ENCODE assay signal across 14 cellular contexts in genomic region chr20:10635476-10636208, GRCh38. TPM values are rescaled to one million over a fixed set of nuclear protein-coding genes. Genes with fewer than 3 reads are reported as not detected.
A peak's percentile ranks its signal among the peaks of the same experiment; 100 is the strongest.
DNase-seq lines count a peak whose midpoint lies in the region; ATAC-seq and TF ChIP-seq lines count a peak whose summit lies in the region.
"Had no signal": no experiment of that assay in that cellular context is flagged by ENCODE, and none has a peak within 500 bp of the region (broad histone marks: within the 10 kb centered on the region; RNA-seq: fewer than 3 reads in every experiment).

No MANE protein-coding gene starts in this region.

- H3K4me3 Mint-ChIP-seq in activated CD4-positive, alpha-beta memory T cell treated with anti-CD3 and anti-CD28 coated beads, Interleukin-2, amount 10 ng/mL, durations not matched to agents 7 days and 5 days = no peak overlapping the region
- H3K4me3 Mint-ChIP-seq: activated CD4-positive, alpha-beta memory T cell treated with anti-CD3 and anti-CD28 coated beads for 36 hours; CD4-positive, alpha-beta memory T cell had no signal

- H3K27ac ChIP-seq in PC-3 (ENCODE audit: low read length) = peak overlapping the region; percentile 53
- peak overlapping the region; percentile 54 for H3K27ac ChIP-seq in muscle layer of colon (ENCODE audit: low read depth, low read length)
- peak overlapping the region; percentile 19 to 86 (median 57) for H3K27ac ChIP-seq in tibial nerve

- 86 to 89% methylated on average over 5 of the region's 5 CpGs for WGBS in tibial nerve, 2 donors

- no peak overlapping the region for H2AFZ ChIP-seq in PC-3 (ENCODE audit: low read length)

- no peak for ATAC-seq in PC-3

- DNase-seq in PC-3 (no peak), choroid plexus epithelial cell (ENCODE audit: low read depth) (peak; percentile 55), tibial nerve (ENCODE audit: low spot score in 2 of 2) (no peak), NCI-H69 (lab: John Stamatoyannopoulos, UW) (no peak), hepatic stellate cell (ENCODE audit: low spot score) (no peak)
- no peak for DNase-seq in activated CD4-positive, alpha-beta memory T cell treated with anti-CD3 and anti-CD28 coated beads, Interleukin-2, amount 10 ng/mL, durations not matched to agents 7 days and 5 days
- DNase-seq: activated CD4-positive, alpha-beta memory T cell treated with anti-CD3 and anti-CD28 coated beads for 36 hours; activated effector memory CD4-positive, alpha-beta T cell treated with Interleukin-2 at 50 U/mL for 16 hours; CD4-positive, alpha-beta memory T cell; GDM1; mesendoderm; NCI-H510A; stimulated activated CD4-positive, alpha-beta T cell treated with anti-CD3 and anti-CD28 coated beads, Interleukin-2, amount 100 ng/mL, for 24 hours had no signal

- no peaks in the 10 kb centered on the region for H3K27me3 Mint-ChIP-seq in activated CD4-positive, alpha-beta memory T cell treated with anti-CD3 and anti-CD28 coated beads, Interleukin-2, amount 10 ng/mL, durations not matched to agents 7 days and 5 days
- H3K27me3 Mint-ChIP-seq: activated CD4-positive, alpha-beta memory T cell treated with anti-CD3 and anti-CD28 coated beads for 36 hours; CD4-positive, alpha-beta memory T cell had no signal

- no peak overlapping the region for H3K27ac Mint-ChIP-seq in activated CD4-positive, alpha-beta memory T cell treated with anti-CD3 and anti-CD28 coated beads, Interleukin-2, amount 10 ng/mL, durations not matched to agents 7 days and 5 days
- H3K27ac Mint-ChIP-seq: activated CD4-positive, alpha-beta memory T cell treated with anti-CD3 and anti-CD28 coated beads for 36 hours; CD4-positive, alpha-beta memory T cell had no signal

- POLR2A ChIA-PET in PC-3 (lab: Charles Lee; ENCODE audit: unreplicated experiment) = no interaction called here
- POLR2A ChIA-PET in activated CD4-positive, alpha-beta memory T cell treated with anti-CD3 and anti-CD28 coated beads, Interleukin-2, amount 10 ng/mL, durations not matched to agents 7 days and 5 days (lab: Charles Lee) = no interaction called here

- H3K4me3 ChIP-seq in PC-3 (ENCODE audit: low read length) = no peak overlapping the region
- no peak overlapping the region for H3K4me3 ChIP-seq in choroid plexus epithelial cell (ENCODE audit: low read depth, low read length)
- H3K4me3 ChIP-seq in muscle layer of colon (ENCODE audit: low read depth in 1 of 2, low read length in 2 of 2) = no peak overlapping the region
- no peak overlapping the region for H3K4me3 ChIP-seq in tibial nerve

- BruUV-seq in PC-3 (replicated peaks; lab: Mats Ljungman, UMichigan) = no TSS peak

- H3K36me3 Mint-ChIP-seq in activated CD4-positive, alpha-beta memory T cell treated with anti-CD3 and anti-CD28 coated beads, Interleukin-2, amount 10 ng/mL, durations not matched to agents 7 days and 5 days (ENCODE audit: low read depth) = no peaks in the 10 kb centered on the region
- H3K36me3 Mint-ChIP-seq: activated CD4-positive, alpha-beta memory T cell treated with anti-CD3 and anti-CD28 coated beads for 36 hours had no signal

- H3K9me3 ChIP-seq in PC-3 (ENCODE audit: low read length) = no peaks in the 10 kb centered on the region
- no peaks in the 10 kb centered on the region for H3K9me3 ChIP-seq in muscle layer of colon (ENCODE audit: low read length)
- H3K9me3 ChIP-seq in tibial nerve = no peaks in the 10 kb centered on the region

- peaks cover 4% of the 10 kb centered on the region; the same call in 1 of the 2 replicates for H3K79me2 ChIP-seq in PC-3 (ENCODE audit: low read length)

- TF ChIP-seq EP300 in tibial nerve (IDR thresholded peaks at IDR 0.05) = no peak

- TF ChIP-seq CTCF in PC-3 (conservative IDR thresholded peaks at IDR 0.05; ENCODE audit: low read depth, low read length) = no peak
- TF ChIP-seq CTCF in choroid plexus epithelial cell (conservative IDR thresholded peaks at IDR 0.05; ENCODE audit: low read depth, low read length) = no peak
- no peak for TF ChIP-seq CTCF in tibial nerve (IDR thresholded peaks at IDR 0.05)

- H4K20me1 ChIP-seq in PC-3 (ENCODE audit: low read length) = peaks cover 12% of the 10 kb centered on the region; the same call in 1 of the 2 replicates

- peaks cover 38% of the 10 kb centered on the region for H3K36me3 ChIP-seq in PC-3 (ENCODE audit: low read depth, low read length)
- H3K36me3 ChIP-seq in muscle layer of colon (ENCODE audit: insufficient read depth, low read length) = peaks cover 17% of the 10 kb centered on the region
- H3K36me3 ChIP-seq in tibial nerve = peaks cover 0 to 17% (median 0%) of the 10 kb centered on the region in 3 donors

- no peaks in the 10 kb centered on the region for H3K9me3 Mint-ChIP-seq in activated CD4-positive, alpha-beta memory T cell treated with anti-CD3 and anti-CD28 coated beads, Interleukin-2, amount 10 ng/mL, durations not matched to agents 7 days and 5 days
- H3K9me3 Mint-ChIP-seq: activated CD4-positive, alpha-beta memory T cell treated with anti-CD3 and anti-CD28 coated beads for 36 hours; CD4-positive, alpha-beta memory T cell had no signal

- TF ChIP-seq POLR2A in tibial nerve (IDR thresholded peaks at IDR 0.05) = no peak

- no peaks in the 10 kb centered on the region for H3K4me1 Mint-ChIP-seq in activated CD4-positive, alpha-beta memory T cell treated with anti-CD3 and anti-CD28 coated beads, Interleukin-2, amount 10 ng/mL, durations not matched to agents 7 days and 5 days

- H3K9me2 ChIP-seq in PC-3 (replicated peaks; ENCODE audit: low read length) = no peaks in the 10 kb centered on the region

- H3K4me1 ChIP-seq in PC-3 (ENCODE audit: insufficient read depth, low read length) (peaks cover 7% of the 10 kb centered on the region; the same call in 1 of the 2 replicates), muscle layer of colon (ENCODE audit: insufficient read depth, low read length) (peaks cover 57% of the 10 kb centered on the region), tibial nerve (peaks cover 6 to 77% (median 19%) of the 10 kb centered on the region in 4 donors)

- peaks cover 4% of the 10 kb centered on the region for H3F3A ChIP-seq in PC-3 (ENCODE audit: low read length, unreplicated experiment)

- CTCF ChIA-PET in PC-3 (lab: Charles Lee) = interaction anchor here (0.7 kb wide), 1 partner anchor 227 kb away, joined by 3 read pairs; no protein-coding TSS in a partner anchor
- CTCF ChIA-PET in activated CD4-positive, alpha-beta memory T cell treated with anti-CD3 and anti-CD28 coated beads, Interleukin-2, amount 10 ng/mL, durations not matched to agents 7 days and 5 days (lab: Charles Lee) = no interaction called here

- H3K27me3 ChIP-seq in PC-3 (ENCODE audit: low read length) = no peaks in the 10 kb centered on the region
- no peaks in the 10 kb centered on the region for H3K27me3 ChIP-seq in muscle layer of colon (ENCODE audit: control insufficient read depth in 1 of 2, insufficient read depth in 2 of 2, low read length in 2 of 2)
- no peaks in the 10 kb centered on the region for H3K27me3 ChIP-seq in tibial nerve

- intact Hi-C loops in PC-3 (cut with micrococcal nuclease) = loop anchor here (1.0 to 5.0 kb wide), 3 partner anchors 38 to 166 kb away; no protein-coding TSS in a partner anchor

- H3K9ac ChIP-seq in PC-3 (ENCODE audit: low read length) (no peak overlapping the region), muscle layer of colon (ENCODE audit: low read length) (no peak overlapping the region)

- H3K4me2 ChIP-seq in PC-3 (ENCODE audit: low read length) = no peak overlapping the region

RNA-seq across cellular contexts. Expression of gene JAG1, which starts 38.2 kb away (rescaled TPM):
- total RNA-seq in PC-3 (2014; rRNA removed) (176 and 184 TPM in 2 replicates), tibial nerve (100 to 1,000 TPM in 2 of 4 donors, 10 to 100 TPM in 2; 93.1 to 133 (median 112) TPM)
- under 1 TPM; 0.15 to 0.30 TPM for total RNA-seq in activated CD4-positive, alpha-beta memory T cell treated with anti-CD3 and anti-CD28 coated beads, Interleukin-2, amount 10 ng/mL, durations not matched to agents 7 days and 5 days

Comparison
In these comparisons a context has a peak if more than half of its experiments do, and no peak if none do; other contexts are left out.
1. RNA of gene JAG1, which starts 38.2 kb away (total RNA-seq): 176 to 184 TPM in PC-3 and 93.1 to 133 TPM in tibial nerve; 0.15 to 0.30 TPM in activated CD4-positive, alpha-beta memory T cell treated with anti-CD3 and anti-CD28 coated beads, Interleukin-2, amount 10 ng/mL, durations not matched to agents 7 days and 5 days; every median in the first group is over 10 times any median in the second.
2. Peak in every context shown above with its lines, with median percentiles within 50 percentile points of each other: H3K27ac ChIP-seq.